Comparison of ENCODE assay signal across 26 cellular contexts in genomic region chr2:69316550-69316949, GRCh38.
"Had no signal": no experiment of that assay in that cellular context is flagged by ENCODE, and none has a peak within 500 bp of the region (broad histone marks: within the 10 kb centered on the region; RNA-seq: fewer than 3 reads in every experiment).

No MANE protein-coding gene starts in this region.

- H3K27me3 Mint-ChIP-seq: dendritic cell treated with granulocyte-macrophage colony-stimulating factor and Interleukin-4, amounts not matched to agents 40 ng/mL and 50 ng/mL, for 4 days; effector memory CD8-positive, alpha-beta T cell had no signal

- H3K4me1 Mint-ChIP-seq: endodermal cell; naive thymus-derived CD4-positive, alpha-beta T cell had no signal

- FAIRE-seq: endometrium, islet of Langerhans, keratinocyte had no signal

- ATAC-seq: effector memory CD8-positive, alpha-beta T cell; esophagus mucosa; gastrocnemius medialis; heart right ventricle; left cardiac atrium; left lung; left ventricle myocardium superior; lower lobe of right lung; naive thymus-derived CD4-positive, alpha-beta T cell had no signal

- H3K4me1 ChIP-seq: heart right ventricle, left lung, lower lobe of right lung had no signal

- DNase-seq: cortex of kidney; effector CD8-positive, alpha-beta T cell; effector memory CD8-positive, alpha-beta T cell; endodermal cell; erythroblast; esophagus squamous epithelium; foreskin fibroblast; foreskin melanocyte; gastrocnemius medialis; glutamatergic neuron; head of caudate nucleus; heart right ventricle; hippocampal formation; left cardiac atrium; left lung; left ventricle myocardium superior; lower lobe of right lung; mesendoderm; midbrain; naive thymus-derived CD4-positive, alpha-beta T cell had no signal

- H3K4me3 ChIP-seq: esophagus squamous epithelium, gastrocnemius medialis, heart right ventricle, left lung, lower lobe of right lung had no signal

- H3K4me3 Mint-ChIP-seq: dendritic cell treated with granulocyte-macrophage colony-stimulating factor and Interleukin-4, amounts not matched to agents 40 ng/mL and 50 ng/mL, for 4 days; effector memory CD8-positive, alpha-beta T cell; endodermal cell; naive thymus-derived CD4-positive, alpha-beta T cell had no signal

- H3K9me3 ChIP-seq: esophagus squamous epithelium, gastrocnemius medialis, lower lobe of right lung had no signal

- H3K27ac ChIP-seq: epithelial cell of prostate, esophagus squamous epithelium, gastrocnemius medialis, heart right ventricle, left lung, lower lobe of right lung had no signal

- H3K36me3 ChIP-seq: gastrocnemius medialis had no signal

- H3K27ac Mint-ChIP-seq: dendritic cell treated with granulocyte-macrophage colony-stimulating factor and Interleukin-4, amounts not matched to agents 40 ng/mL and 50 ng/mL, for 4 days; effector memory CD8-positive, alpha-beta T cell; endodermal cell; naive thymus-derived CD4-positive, alpha-beta T cell had no signal

- H3K27me3 ChIP-seq: esophagus squamous epithelium, gastrocnemius medialis, heart right ventricle, left lung had no signal
